37 cellular contexts compared by ENCODE assay signal in the genomic region with DNA sequence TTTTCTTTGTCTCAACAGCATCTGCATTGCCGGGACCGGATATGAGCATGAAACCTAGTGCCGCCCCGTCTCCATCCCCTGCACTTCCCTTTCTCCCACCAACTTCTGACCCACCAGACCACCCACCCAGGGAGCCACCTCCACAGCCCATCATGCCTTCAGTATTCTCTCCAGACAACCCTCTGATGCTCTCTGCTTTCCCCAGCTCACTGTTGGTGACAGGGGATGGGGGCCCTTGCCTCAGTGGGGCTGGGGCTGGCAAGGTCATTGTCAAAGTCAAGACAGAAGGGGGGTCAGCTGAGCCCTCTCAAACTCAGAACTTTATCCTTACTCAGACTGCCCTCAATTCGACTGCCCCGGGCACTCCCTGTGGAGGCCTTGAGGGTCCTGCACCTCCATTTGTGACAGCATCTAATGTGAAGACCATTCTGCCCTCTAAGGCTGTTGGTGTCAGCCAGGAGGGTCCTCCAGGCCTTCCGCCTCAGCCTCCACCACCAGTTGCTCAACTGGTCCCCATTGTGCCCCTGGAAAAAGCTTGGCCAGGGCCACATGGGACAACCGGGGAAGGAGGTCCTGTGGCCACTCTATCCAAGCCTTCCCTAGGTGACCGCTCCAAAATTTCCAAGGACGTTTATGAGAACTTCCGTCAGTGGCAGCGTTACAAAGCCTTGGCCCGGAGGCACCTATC. TPM values are rescaled to one million over a fixed set of nuclear protein-coding genes. Genes with fewer than 3 reads are reported as not detected.
"Had no signal": no experiment of that assay in that cellular context is flagged by ENCODE, and none has a peak within 500 bp of the region (broad histone marks: within the 10 kb centered on the region; RNA-seq: fewer than 3 reads in every experiment).

No MANE protein-coding gene starts in this region.

- H3K36me3 ChIP-seq: ascending aorta, breast epithelium, cardiac muscle cell, colonic mucosa, gastroesophageal sphincter had no signal

- H3K4me1 Mint-ChIP-seq: activated CD4-positive, alpha-beta T cell treated with anti-CD3 and anti-CD28 coated beads for 36 hours; activated CD8-positive, alpha-beta memory T cell treated with anti-CD3 and anti-CD28 coated beads, Interleukin-2, amount 10 ng/mL, durations not matched to agents 7 days and 5 days; brain had no signal

- H3K27me3 ChIP-seq: ascending aorta, breast epithelium, cardiac muscle cell, colonic mucosa, esophagus squamous epithelium, gastroesophageal sphincter had no signal

- H3K9me3 ChIP-seq: ascending aorta, breast epithelium, colonic mucosa, esophagus squamous epithelium, gastroesophageal sphincter had no signal

- H3K27ac ChIP-seq: ascending aorta, colonic mucosa, epithelial cell of prostate, gastroesophageal sphincter had no signal

- H3K4me3 ChIP-seq: ascending aorta, breast epithelium, cardiac muscle cell, colonic mucosa, esophagus squamous epithelium, gastroesophageal sphincter had no signal

- H3K36me3 Mint-ChIP-seq: activated CD4-positive, alpha-beta memory T cell treated with anti-CD3 and anti-CD28 coated beads for 36 hours; activated CD8-positive, alpha-beta memory T cell treated with anti-CD3 and anti-CD28 coated beads, Interleukin-2, amount 10 ng/mL, durations not matched to agents 7 days and 5 days; activated naive CD8-positive, alpha-beta T cell; brain had no signal

- H3K27ac Mint-ChIP-seq: activated CD4-positive, alpha-beta memory T cell treated with anti-CD3 and anti-CD28 coated beads for 36 hours; activated CD4-positive, alpha-beta T cell treated with anti-CD3 and anti-CD28 coated beads for 36 hours; activated CD4-positive, alpha-beta T cell treated with anti-CD3 and anti-CD28 coated beads, Interleukin-2, amount 10 ng/mL, durations not matched to agents 24 days and 14 days; activated CD8-positive, alpha-beta memory T cell treated with anti-CD3 and anti-CD28 coated beads, Interleukin-2, amount 10 ng/mL, durations not matched to agents 7 days and 5 days; activated naive CD8-positive, alpha-beta T cell; activated T-cell treated with anti-CD3 and anti-CD28 coated beads, Interleukin-2, amount 50 U/mL, for 24 hours; activated T-cell treated with anti-CD3 and anti-CD28 coated beads, Interleukin-2, amount 50 U/mL, for 72 hours; brain had no signal

- FAIRE-seq: endometrium, endothelial cell of umbilical vein had no signal

- H3K4me3 Mint-ChIP-seq: activated CD4-positive, alpha-beta memory T cell treated with anti-CD3 and anti-CD28 coated beads for 36 hours; activated CD4-positive, alpha-beta T cell treated with anti-CD3 and anti-CD28 coated beads for 36 hours; activated CD4-positive, alpha-beta T cell treated with anti-CD3 and anti-CD28 coated beads, Interleukin-2, amount 10 ng/mL, durations not matched to agents 24 days and 14 days; activated CD8-positive, alpha-beta memory T cell treated with anti-CD3 and anti-CD28 coated beads, Interleukin-2, amount 10 ng/mL, durations not matched to agents 7 days and 5 days; activated naive CD8-positive, alpha-beta T cell; activated T-cell treated with anti-CD3 and anti-CD28 coated beads, Interleukin-2, amount 50 U/mL, for 24 hours; activated T-cell treated with anti-CD3 and anti-CD28 coated beads, Interleukin-2, amount 50 U/mL, for 72 hours; brain had no signal

- H3K9me3 Mint-ChIP-seq: activated CD4-positive, alpha-beta memory T cell treated with anti-CD3 and anti-CD28 coated beads for 36 hours; activated CD4-positive, alpha-beta T cell treated with anti-CD3 and anti-CD28 coated beads, Interleukin-2, amount 10 ng/mL, durations not matched to agents 24 days and 14 days; activated T-cell treated with anti-CD3 and anti-CD28 coated beads, Interleukin-2, amount 50 U/mL, for 24 hours; activated T-cell treated with anti-CD3 and anti-CD28 coated beads, Interleukin-2, amount 50 U/mL, for 72 hours; brain had no signal

- H3K27me3 Mint-ChIP-seq: activated CD4-positive, alpha-beta memory T cell treated with anti-CD3 and anti-CD28 coated beads for 36 hours; activated CD4-positive, alpha-beta T cell treated with anti-CD3 and anti-CD28 coated beads for 36 hours; activated CD4-positive, alpha-beta T cell treated with anti-CD3 and anti-CD28 coated beads, Interleukin-2, amount 10 ng/mL, durations not matched to agents 24 days and 14 days; activated naive CD8-positive, alpha-beta T cell; activated T-cell treated with anti-CD3 and anti-CD28 coated beads, Interleukin-2, amount 50 U/mL, for 24 hours had no signal

- DNase-seq: activated CD4-positive, alpha-beta memory T cell treated with anti-CD3 and anti-CD28 coated beads for 36 hours; activated CD4-positive, alpha-beta T cell treated with anti-CD3 and anti-CD28 coated beads for 36 hours; activated CD4-positive, alpha-beta T cell treated with anti-CD3 and anti-CD28 coated beads, Interleukin-2, amount 10 ng/mL, durations not matched to agents 24 days and 14 days; activated CD4-positive, CD25-positive, alpha-beta regulatory T cell; activated CD4-positive, CD25-positive, alpha-beta regulatory T cell treated with anti-CD3 and anti-CD28 coated beads, Interleukin-2, amount 50 U/mL, for 72 hours; activated CD8-positive, alpha-beta memory T cell treated with anti-CD3 and anti-CD28 coated beads, Interleukin-2, amount 10 ng/mL, durations not matched to agents 7 days and 5 days; activated CD8-positive, alpha-beta memory T cell treated with anti-CD3 and anti-CD28 coated beads, Interleukin-2, amount 50 U/mL, for 4 hours; activated effector memory CD4-positive, alpha-beta T cell treated with Interleukin-2 at 50 U/mL for 16 hours; activated gamma-delta T cell treated with Interleukin-2 at 50 U/mL for 16 hours; activated naive CD4-positive, alpha-beta T cell treated with anti-CD3 and anti-CD28 coated beads, Interleukin-2, amount 50 U/mL, for 16 hours; activated naive CD4-positive, alpha-beta T cell treated with Interleukin-2 at 50 U/mL for 16 hours; activated T-cell treated with anti-CD3 and anti-CD28 coated beads for 4 hours; activated T-cell treated with anti-CD3 and anti-CD28 coated beads, Interleukin-2, amount 50 U/mL, for 24 hours; activated T-cell treated with anti-CD3 and anti-CD28 coated beads, Interleukin-2, amount 50 U/mL, for 72 hours; central memory CD4-positive, alpha-beta T cell; cerebellar nuclear complex; colonic mucosa; effector CD8-positive, alpha-beta T cell; esophagus squamous epithelium; foreskin melanocyte; T-helper 2 cell had no signal

- ATAC-seq: activated CD4-positive, alpha-beta T cell treated with anti-CD3 and anti-CD28 coated beads for 36 hours; activated CD8-positive, alpha-beta memory T cell treated with anti-CD3 and anti-CD28 coated beads, Interleukin-2, amount 10 ng/mL, durations not matched to agents 7 days and 5 days; activated T-cell treated with anti-CD3 and anti-CD28 coated beads, Interleukin-2, amount 50 U/mL, for 72 hours; gastroesophageal sphincter had no signal

- H3K4me1 ChIP-seq: ascending aorta, breast epithelium, colonic mucosa, gastroesophageal sphincter had no signal

RNA-seq across cellular contexts. Expression of a gene that starts 5.0 kb away (rescaled TPM):
- total RNA-seq: activated CD4-positive, alpha-beta memory T cell treated with anti-CD3 and anti-CD28 coated beads for 36 hours; activated CD4-positive, alpha-beta T cell treated with anti-CD3 and anti-CD28 coated beads for 36 hours; activated CD4-positive, alpha-beta T cell treated with anti-CD3 and anti-CD28 coated beads, Interleukin-2, amount 10 ng/mL, durations not matched to agents 24 days and 14 days; activated CD8-positive, alpha-beta memory T cell treated with anti-CD3 and anti-CD28 coated beads for 36 hours; activated CD8-positive, alpha-beta memory T cell treated with anti-CD3 and anti-CD28 coated beads, Interleukin-2, amount 10 ng/mL, durations not matched to agents 7 days and 5 days; activated T-cell treated with anti-CD3 and anti-CD28 coated beads, Interleukin-2, amount 50 U/mL, for 72 hours; ascending aorta; breast epithelium; colonic mucosa; dermis microvascular lymphatic vessel endothelial cell; endothelial cell of umbilical vein; esophagus squamous epithelium; fibroblast of lung; fibroblast of villous mesenchyme; glomerular endothelial cell; T-helper 1 cell treated with Interleukin-12 subunit alpha and Interleukin-12 subunit beta and Interleukin-4 antibody, amounts not matched to agents 30 ng/mL and 1 ng/mL, for 36 hours had no signal
- polyA plus RNA-seq: endothelial cell of umbilical vein, esophagus, fibroblast of lung had no signal
